ENCODE assay signal across 8 cellular contexts in the genomic region with DNA sequence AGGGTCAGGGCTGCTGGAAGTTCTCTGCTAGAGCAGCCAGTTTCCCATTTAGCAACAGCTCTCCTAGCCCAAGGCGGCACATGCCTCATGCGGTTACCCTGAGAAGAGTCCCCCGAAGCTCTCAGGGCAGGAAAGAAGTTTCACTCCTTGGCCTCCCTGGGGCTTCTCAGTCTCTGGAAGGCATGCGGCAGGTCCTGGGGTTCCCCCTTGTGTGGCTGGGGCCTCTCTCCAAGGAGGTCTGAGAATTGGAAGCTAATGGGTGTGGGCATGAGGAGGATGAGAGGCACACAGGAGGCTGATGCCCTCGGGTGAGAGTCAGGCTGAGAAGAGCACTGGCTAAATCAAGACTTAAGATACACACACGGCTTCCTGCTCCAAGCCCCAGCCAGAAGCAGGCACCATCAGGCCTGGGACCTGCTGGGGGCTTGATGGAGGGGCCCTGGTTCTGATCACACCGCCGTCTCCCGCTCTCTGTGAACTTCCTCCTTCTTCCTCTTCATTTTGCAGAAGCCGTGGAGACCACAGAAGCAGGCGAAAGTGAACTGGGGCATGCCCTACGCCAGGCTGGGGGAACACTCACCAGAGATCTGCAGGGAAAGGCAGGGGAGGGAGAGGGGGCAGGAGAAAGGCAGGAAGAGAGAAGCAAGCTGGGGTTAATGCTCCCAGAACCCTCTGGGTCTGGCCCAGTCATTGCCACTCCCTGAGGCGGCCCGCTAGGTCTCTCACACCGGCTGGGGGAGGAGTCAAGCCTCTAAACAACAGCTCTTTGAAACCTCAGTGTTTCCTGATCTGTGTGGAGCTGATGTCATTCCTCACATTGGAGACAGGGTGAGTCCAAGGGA. TPM values are rescaled to one million over a fixed set of nuclear protein-coding genes. Genes with fewer than 3 reads are reported as not detected.
DNase-seq lines count a peak whose midpoint lies in the region; ATAC-seq lines count a peak whose summit lies in the region.

No MANE protein-coding gene starts in this region.

- H3K4me3 ChIP-seq in BLaER1, result peak overlapping the region; percentile 54
- H3K4me3 ChIP-seq in Jurkat, Clone E6-1 (ENCODE audit: low read length), result peak overlapping the region; percentile 39

- no peaks in the 10 kb centered on the region for H3K27me3 Mint-ChIP-seq in activated naive CD8-positive, alpha-beta T cell treated with anti-CD3 and anti-CD28 coated beads for 36 hours

- H3K4me3 Mint-ChIP-seq in activated naive CD8-positive, alpha-beta T cell treated with anti-CD3 and anti-CD28 coated beads for 36 hours, result peak overlapping the region; percentile 75

- H4K20me1 ChIP-seq in BLaER1, result no peaks in the 10 kb centered on the region

- peak; percentile 59 for DNase-seq in Jurkat, Clone E6-1 (ENCODE audit: low read depth, low spot score)
- DNase-seq in T follicular helper cell (ENCODE audit: low read depth) (peak; percentile 45), iris pigment epithelial cell (ENCODE audit: low read depth) (peak; percentile 72), hepatic stellate cell (ENCODE audit: low spot score) (no peak)
- DNase-seq in activated naive CD8-positive, alpha-beta T cell treated with anti-CD3 and anti-CD28 coated beads for 36 hours, result peak; percentile 68
- DNase-seq in stimulated activated CD4-positive, alpha-beta T cell treated with anti-CD3 and anti-CD28 coated beads, Interleukin-2, amount 100 ng/mL, for 24 hours, result peak; percentile 65 to 72

- peaks cover 7% of the 10 kb centered on the region; the same call in 1 of the 2 replicates for H3K27me3 ChIP-seq in BLaER1

- H3K9me3 Mint-ChIP-seq in activated naive CD8-positive, alpha-beta T cell treated with anti-CD3 and anti-CD28 coated beads for 36 hours, result no peaks in the 10 kb centered on the region

- H3K9ac ChIP-seq in BLaER1, result peak overlapping the region; percentile 66

- peak overlapping the region; percentile 83 for H3K27ac ChIP-seq in BLaER1

- H3K36me3 ChIP-seq in BLaER1, result no peaks in the 10 kb centered on the region

- no peaks in the 10 kb centered on the region for H3K36me3 Mint-ChIP-seq in activated naive CD8-positive, alpha-beta T cell treated with anti-CD3 and anti-CD28 coated beads for 36 hours

- peak overlapping the region; percentile 88 for H3K27ac Mint-ChIP-seq in activated naive CD8-positive, alpha-beta T cell treated with anti-CD3 and anti-CD28 coated beads for 36 hours

- H3K9me3 ChIP-seq in BLaER1, result no peaks in the 10 kb centered on the region

- ATAC-seq in GM19463 (IDR thresholded peaks at IDR 0.05; ENCODE audit: unreplicated experiment), result peak; percentile 81

- H3K4me1 Mint-ChIP-seq in activated naive CD8-positive, alpha-beta T cell treated with anti-CD3 and anti-CD28 coated beads for 36 hours, result peaks cover 21% of the 10 kb centered on the region

- H3K4me2 ChIP-seq in BLaER1, result peak overlapping the region; percentile 79

- H3K4me1 ChIP-seq in BLaER1, result peaks cover 67% of the 10 kb centered on the region

RNA-seq across cellular contexts. Expression of a gene that starts 15.1 kb away (rescaled TPM):
- not detected for polyA plus RNA-seq in Jurkat, Clone E6-1 (2012; ENCODE audit: insufficient read depth, insufficient read length)
- total RNA-seq in activated naive CD8-positive, alpha-beta T cell treated with anti-CD3 and anti-CD28 coated beads for 36 hours, result under 1 TPM; 0.12 to 0.19 TPM

RNA-seq across cellular contexts. Expression of a gene that starts 18.8 kb away (rescaled TPM):
- not detected for polyA plus RNA-seq in Jurkat, Clone E6-1 (2012; ENCODE audit: insufficient read depth, insufficient read length)
- total RNA-seq in activated naive CD8-positive, alpha-beta T cell treated with anti-CD3 and anti-CD28 coated beads for 36 hours, result under 1 TPM in 1 of 2 experiments, not detected in 1; 0.78 TPM
